Comparison of ENCODE assay signal across 26 cellular contexts in the genomic region with DNA sequence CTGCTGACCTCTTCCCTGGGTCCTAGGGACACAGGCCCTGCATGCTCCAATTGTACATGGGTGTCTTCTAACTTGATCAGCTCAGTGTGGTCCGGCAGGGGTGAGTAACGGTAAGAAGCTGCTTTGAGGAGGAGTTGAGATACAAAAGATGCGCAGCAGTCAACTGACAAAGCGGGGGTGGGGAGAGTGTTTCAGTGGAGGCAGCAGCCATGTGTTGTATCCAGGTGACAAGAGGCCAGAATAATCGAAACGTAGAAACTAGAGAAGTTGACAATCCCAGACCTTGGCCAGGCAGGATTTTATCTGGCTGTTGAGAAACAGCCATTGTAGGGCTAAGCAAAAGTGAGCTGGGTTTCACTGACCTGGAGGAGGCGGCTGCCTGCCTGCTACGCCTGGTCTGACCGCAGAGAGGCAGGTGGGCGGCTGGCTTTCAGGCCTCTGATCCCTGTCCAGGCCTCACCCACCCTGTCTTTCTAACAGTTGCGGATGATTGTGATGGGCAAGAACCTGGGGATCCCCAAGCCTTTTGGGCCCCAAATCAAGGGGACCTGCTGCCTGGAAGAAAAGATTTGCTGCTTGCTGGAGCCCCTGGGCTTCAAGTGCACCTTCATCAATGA. TPM values are rescaled to one million over a fixed set of nuclear protein-coding genes. Genes with fewer than 3 reads are reported as not detected.
DNase-seq lines count a peak whose midpoint lies in the region; ATAC-seq, FAIRE-seq and TF ChIP-seq lines count a peak whose summit lies in the region.
"Had no signal": no experiment of that assay in that cellular context is flagged by ENCODE, and none has a peak within 500 bp of the region (broad histone marks: within the 10 kb centered on the region; RNA-seq: fewer than 3 reads in every experiment).

No MANE protein-coding gene starts in this region.

- H4K91ac ChIP-seq in H9 (ENCODE audit: insufficient read length, low read depth, low read length) (no peak overlapping the region), H1 (replicated peaks; ENCODE audit: insufficient read length, low read length) (no peak overlapping the region)

- H3K9ac ChIP-seq in H9 (ENCODE audit: extremely low read depth, insufficient read length, low read length) (no peak overlapping the region), H1 (replicated peaks in 1 of 4; ENCODE audit: extremely low read depth in 1 of 4, low read depth in 3 of 4, low read length in 3 of 4) (no peak overlapping the region)

- no peaks in the 10 kb centered on the region for H3K79me2 ChIP-seq in H9 (ENCODE audit: insufficient read depth, low read length)
- H3K79me2 ChIP-seq in H1 (ENCODE audit: control insufficient read depth in 1 of 2, insufficient read depth in 2 of 2, low read length in 2 of 2) = no peaks in the 10 kb centered on the region
- no peaks in the 10 kb centered on the region for H3K79me2 ChIP-seq in osteoblast (ENCODE audit: insufficient read depth, low read length)

- no peak for TF ChIP-seq POLR2A in H1 (IDR thresholded peaks at IDR 0.05; ENCODE audit: control extremely low read depth in 1 of 2, low read depth in 2 of 2, low read length in 2 of 2)

- H3K56ac ChIP-seq in H9 (ENCODE audit: insufficient read length, low read depth, low read length) = no peak overlapping the region
- no peak overlapping the region for H3K56ac ChIP-seq in H1 (replicated peaks; ENCODE audit: insufficient read length, low read depth, low read length)

- no peak overlapping the region for H3T11ph ChIP-seq in H9 (ENCODE audit: low read length)

- H3K27ac ChIP-seq in H9 (ENCODE audit: insufficient read length, low read depth, low read length) (no peak overlapping the region), H1 (ENCODE audit: low read depth, low read length) (no peak overlapping the region), osteoblast (ENCODE audit: low read depth, low read length) (no peak overlapping the region)
- H3K27ac ChIP-seq: C4-2B, HL-60, SJSA1 had no signal

- H4K8ac ChIP-seq in H9 (replicated peaks; ENCODE audit: insufficient read length, low read depth, low read length) = no peak overlapping the region
- H4K8ac ChIP-seq in H1 (ENCODE audit: extremely low read depth, insufficient read depth, low read length) = no peak overlapping the region

- H2BK20ac ChIP-seq in H9 (ENCODE audit: low read depth, low read length, poor library complexity, severe bottlenecking) (no peak overlapping the region), H1 (ENCODE audit: low read length) (no peak overlapping the region)

- H3K23ac ChIP-seq in H9 (ENCODE audit: insufficient read length, low read depth, low read length) = no peak overlapping the region
- H3K23ac ChIP-seq in H1 (ENCODE audit: insufficient read length) = no peak overlapping the region

- POLR2A ChIA-PET in H1 (lab: Charles Lee; ENCODE audit: partially characterized antibody) = interaction anchor here (0.6 to 10.0 kb wide), 4 partner anchors 14 to 69 kb away, joined by 3 to 116 read pairs (median 3); a partner anchor contains a TSS

- no CpG with 5 or more reads among the region's 11 CpGs for WGBS in H9 (ENCODE audit: extremely low coverage, insufficient read length, low lambda C conversion rate)
- 86% methylated on average over 11 of the region's 11 CpGs; no CpG with 5 or more reads in 1 of the 2 experiments for WGBS in H1 (ENCODE audit: extremely low coverage in 1 of 2, insufficient coverage in 1 of 2, insufficient read length in 1 of 2, insufficient replicate concordance in 2 of 2, low coverage in 1 of 2, low lambda C conversion rate in 2 of 2, missing lambda C conversion rate in 1 of 2), 2 experiments

- H3K14ac ChIP-seq in H9 (ENCODE audit: insufficient read depth, low read length) (peak overlapping the region; percentile 33; the same call in 1 of the 2 replicates), H1 (ENCODE audit: insufficient read length) (no peak overlapping the region)

- no peak for DNase-seq in activated naive CD8-positive, alpha-beta T cell treated with anti-CD3 and anti-CD28 coated beads, Interleukin-2, amount 50 U/mL, for 24 hours
- no peak for DNase-seq in activated naive CD8-positive, alpha-beta T cell treated with anti-CD3 and anti-CD28 coated beads for 36 hours
- DNase-seq in H9 (no peak), H1 (ENCODE audit: low read depth in 1 of 2, low spot score in 2 of 2) (no peak), osteoblast (ENCODE audit: insufficient read length, low spot score, missing footprints) (peak; percentile 79), CD1c-positive myeloid dendritic cell (ENCODE audit: extremely low spot score) (no peak), NOMO-1 treated with dmso at 0.1 percent for 144 hours (lab: John Stamatoyannopoulos, UW; ENCODE audit: unreplicated experiment) (no peak)
- DNase-seq: DMS53, GDM1, KG1, NCI-H1092, NCI-H1436, NCI-H187 treated with DMSO at 0.1 percent for 48 hours, NCI-H345, NCI-H524, NCI-H774 had no signal

- H3K18ac ChIP-seq in H9 (ENCODE audit: insufficient read length, low read depth, low read length) (no peak overlapping the region), H1 (ENCODE audit: extremely low read depth, low read length) (no peak overlapping the region)

- no peak overlapping the region for H2AFZ ChIP-seq in H9 (ENCODE audit: low read length)
- H2AFZ ChIP-seq in H1 (ENCODE audit: low read length) = no peak overlapping the region
- H2AFZ ChIP-seq in osteoblast (ENCODE audit: low read length) = no peak overlapping the region

- H2BK120ac ChIP-seq in H9 (ENCODE audit: low read depth, low read length, poor library complexity, severe bottlenecking) = no peak overlapping the region
- H2BK120ac ChIP-seq in H1 (replicated peaks; ENCODE audit: low read depth, low read length) = no peak overlapping the region

- H3K36me3 ChIP-seq in H1 (ENCODE audit: control insufficient read depth in 2 of 4, insufficient read depth in 4 of 4, low read length in 3 of 4) (no peaks in the 10 kb centered on the region; a peak in 1 of 8 replicates), osteoblast (ENCODE audit: insufficient read depth, low read length) (no peaks in the 10 kb centered on the region)

- no peaks in the 10 kb centered on the region for H3K23me2 ChIP-seq in H9 (ENCODE audit: insufficient read length, low read depth, low read length, poor library complexity, severe bottlenecking)
- no peaks in the 10 kb centered on the region for H3K23me2 ChIP-seq in H1 (ENCODE audit: low read depth, low read length)

- H2BK15ac ChIP-seq in H9 (ENCODE audit: low read depth, low read length) (no peak overlapping the region), H1 (ENCODE audit: low read length) (no peak overlapping the region)

- ATAC-seq in activated naive CD8-positive, alpha-beta T cell treated with anti-CD3 and anti-CD28 coated beads, Interleukin-2, amount 50 U/mL, for 24 hours = no peak
- no peak for ATAC-seq in GM21576 (IDR thresholded peaks at IDR 0.05; ENCODE audit: unreplicated experiment)
- ATAC-seq: Right ventricle myocardium inferior had no signal

- H2AK5ac ChIP-seq in H9 (ENCODE audit: insufficient read length, low read length) (no peak overlapping the region), H1 (ENCODE audit: low read depth, low read length) (peak overlapping the region; percentile 75; the same call in 1 of the 2 replicates)

- no peaks in the 10 kb centered on the region for H3K4me1 Mint-ChIP-seq in activated naive CD8-positive, alpha-beta T cell treated with anti-CD3 and anti-CD28 coated beads, Interleukin-2, amount 50 U/mL, for 24 hours
- no peaks in the 10 kb centered on the region for H3K4me1 Mint-ChIP-seq in activated naive CD8-positive, alpha-beta T cell treated with anti-CD3 and anti-CD28 coated beads for 36 hours
- H3K4me1 Mint-ChIP-seq in H9 = peaks cover 22 to 32% of the 10 kb centered on the region in 2 experiments

- H2BK12ac ChIP-seq in H9 (ENCODE audit: insufficient read length, low read depth, low read length) (no peak overlapping the region), H1 (ENCODE audit: low read depth, low read length) (no peak overlapping the region)

- H3K4me2 ChIP-seq in H9 (ENCODE audit: insufficient read depth, insufficient read length, low read length) (no peak overlapping the region), H1 (ENCODE audit: insufficient read depth in 1 of 2, low read depth in 2 of 2, low read length in 2 of 2) (no peak overlapping the region; a peak in 1 of 4 replicates), osteoblast (ENCODE audit: insufficient read depth, low read length) (no peak overlapping the region)

- no peak overlapping the region for H3K4me3 Mint-ChIP-seq in activated naive CD8-positive, alpha-beta T cell treated with anti-CD3 and anti-CD28 coated beads, Interleukin-2, amount 50 U/mL, for 24 hours
- H3K4me3 Mint-ChIP-seq in activated naive CD8-positive, alpha-beta T cell treated with anti-CD3 and anti-CD28 coated beads for 36 hours = no peak overlapping the region
- no peak overlapping the region for H3K4me3 Mint-ChIP-seq in H9

- no peak for TF ChIP-seq EP300 in H1 (IDR thresholded peaks at IDR 0.05; ENCODE audit: borderline replicate concordance in 1 of 2, low read depth in 2 of 2, low read length in 2 of 2)

- H3K27ac Mint-ChIP-seq in activated naive CD8-positive, alpha-beta T cell treated with anti-CD3 and anti-CD28 coated beads, Interleukin-2, amount 50 U/mL, for 24 hours = peak overlapping the region; percentile 50
- H3K27ac Mint-ChIP-seq in activated naive CD8-positive, alpha-beta T cell treated with anti-CD3 and anti-CD28 coated beads for 36 hours = no peak overlapping the region
- peak overlapping the region in 1 of 3 experiments; percentile 26; a peak in 1 of 7 replicates for H3K27ac Mint-ChIP-seq in H9

- H3K79me1 ChIP-seq in H9 (ENCODE audit: insufficient read depth, low read depth, low read length, poor library complexity, severe bottlenecking) (no peaks in the 10 kb centered on the region), H1 (ENCODE audit: low read depth, low read length) (no peaks in the 10 kb centered on the region; the same call in 1 of the 2 replicates)

- H3K9me3 Mint-ChIP-seq in activated naive CD8-positive, alpha-beta T cell treated with anti-CD3 and anti-CD28 coated beads, Interleukin-2, amount 50 U/mL, for 24 hours = no peaks in the 10 kb centered on the region
- no peaks in the 10 kb centered on the region for H3K9me3 Mint-ChIP-seq in activated naive CD8-positive, alpha-beta T cell treated with anti-CD3 and anti-CD28 coated beads for 36 hours
- no peaks in the 10 kb centered on the region for H3K9me3 Mint-ChIP-seq in H9

- H3K27me3 Mint-ChIP-seq in activated naive CD8-positive, alpha-beta T cell treated with anti-CD3 and anti-CD28 coated beads, Interleukin-2, amount 50 U/mL, for 24 hours = no peaks in the 10 kb centered on the region
- no peaks in the 10 kb centered on the region for H3K27me3 Mint-ChIP-seq in activated naive CD8-positive, alpha-beta T cell treated with anti-CD3 and anti-CD28 coated beads for 36 hours
- H3K27me3 Mint-ChIP-seq in H9 (ENCODE audit: low read depth) = peaks cover 5% of the 10 kb centered on the region

- H3K36me3 Mint-ChIP-seq in activated naive CD8-positive, alpha-beta T cell treated with anti-CD3 and anti-CD28 coated beads, Interleukin-2, amount 50 U/mL, for 24 hours (ENCODE audit: low read depth) = no peaks in the 10 kb centered on the region
- no peaks in the 10 kb centered on the region for H3K36me3 Mint-ChIP-seq in activated naive CD8-positive, alpha-beta T cell treated with anti-CD3 and anti-CD28 coated beads for 36 hours
- H3K36me3 Mint-ChIP-seq in H9 (ENCODE audit: insufficient read depth in 1 of 3, low read depth in 3 of 3) = peaks cover 0 to 8% (median 3%) of the 10 kb centered on the region in 3 experiments; a peak in 3 of 7 replicates

- TF ChIP-seq CTCF in H9 (conservative IDR thresholded peaks at IDR 0.05) = no peak; the same call in 2 of the 3 replicates
- peak in 1 of 3 experiments; percentile 22; a peak in 1 of 4 replicates for TF ChIP-seq CTCF in H1 (IDR thresholded peaks at IDR 0.05; ENCODE audit: control extremely low read depth in 1 of 3, insufficient read depth in 1 of 3, low read depth in 1 of 3, low read length in 3 of 3)
- no peak for TF ChIP-seq CTCF in osteoblast (IDR thresholded peaks at IDR 0.05; ENCODE audit: extremely low read depth, low read depth, low read length)

- no peaks in the 10 kb centered on the region for H4K20me1 ChIP-seq in H9 (ENCODE audit: control insufficient read depth, insufficient read depth, insufficient read length)
- peaks cover 0 to 1% of the 10 kb centered on the region in 2 experiments for H4K20me1 ChIP-seq in H1 (replicated peaks in 1 of 2; ENCODE audit: control insufficient read depth in 1 of 2, insufficient read depth in 2 of 2, low read length in 2 of 2)
- peaks cover 3% of the 10 kb centered on the region for H4K20me1 ChIP-seq in osteoblast (ENCODE audit: insufficient read depth, low read length)

- H4K5ac ChIP-seq in H9 (ENCODE audit: insufficient read length, low read depth, low read length) = no peak overlapping the region
- H4K5ac ChIP-seq in H1 (ENCODE audit: insufficient read length, low read depth, low read length) = no peak overlapping the region

- H3K4me1 ChIP-seq in H9 (ENCODE audit: insufficient read depth, low read length) = no peaks in the 10 kb centered on the region
- H3K4me1 ChIP-seq in H1 (replicated peaks in 1 of 4; ENCODE audit: control insufficient read depth in 3 of 4, insufficient read depth in 4 of 4, low read length in 3 of 4) = peaks cover 0 to 10% (median 4%) of the 10 kb centered on the region in 4 experiments; a peak in 4 of 7 replicates
- H3K4me1 ChIP-seq in osteoblast (ENCODE audit: insufficient read depth, low read length) = no peaks in the 10 kb centered on the region
- H3K4me1 ChIP-seq: HAP-1 had no signal

- H3K9me3 ChIP-seq in H9 (ENCODE audit: control insufficient read depth, low read depth, low read length) (no peaks in the 10 kb centered on the region), H1 (ENCODE audit: insufficient read depth in 2 of 2, low read depth in 1 of 2, low read length in 1 of 2) (no peaks in the 10 kb centered on the region), osteoblast (ENCODE audit: low read depth, low read length) (no peaks in the 10 kb centered on the region)
- H3K9me3 ChIP-seq: HAP-1, SJSA1 had no signal

- peak in 1 of 2 experiments; percentile 12; a peak in 1 of 4 replicates for TF ChIP-seq RAD21 in H1 (IDR thresholded peaks at IDR 0.05 in 1 of 2, conservative IDR thresholded peaks at IDR 0.05 in 1 of 2; ENCODE audit: low read depth in 2 of 2, low read length in 2 of 2)

- no peak for FAIRE-seq in H1 (lab: Jason Lieb, UNC)
- FAIRE-seq: A204.1, RCC 7860 had no signal

- CTCF ChIA-PET in H1 (lab: Charles Lee; ENCODE audit: partially characterized antibody) = interaction anchor here (0.9 to 5.2 kb wide), 10 partner anchors 13 to 280 kb away, joined by 3 to 19 read pairs (median 4); a partner anchor contains a TSS

- H3K4ac ChIP-seq in H9 (ENCODE audit: low read depth, low read length) (no peak overlapping the region), H1 (replicated peaks; ENCODE audit: insufficient read length, low read depth, low read length) (no peak overlapping the region)

- H3K27me3 ChIP-seq in H9 (ENCODE audit: insufficient read depth, low read length) (no peaks in the 10 kb centered on the region), H1 (replicated peaks in 1 of 4; ENCODE audit: control insufficient read depth in 3 of 4, extremely low read depth in 1 of 4, insufficient read depth in 3 of 4, low read length in 3 of 4) (no peaks in the 10 kb centered on the region; a peak in 1 of 7 replicates), osteoblast (ENCODE audit: insufficient read depth, low read length) (no peaks in the 10 kb centered on the region)
- H3K27me3 ChIP-seq: SJSA1 had no signal

- no peak overlapping the region for H2BK5ac ChIP-seq in H9 (ENCODE audit: insufficient read length, low read length)
- no peak overlapping the region for H2BK5ac ChIP-seq in H1 (ENCODE audit: low read depth, low read length)

- H3K4me3 ChIP-seq in H1 (ENCODE audit: extremely low read depth in 1 of 4, insufficient read depth in 2 of 4, low read depth in 3 of 4, low read length in 4 of 4) (no peak overlapping the region), osteoblast (ENCODE audit: insufficient read depth, low read length) (no peak overlapping the region)
- H3K4me3 ChIP-seq: HAP-1, SJSA1 had no signal

RNA-seq across cellular contexts. Expression of a gene that starts 28.8 kb away (rescaled TPM):
- total RNA-seq in activated naive CD8-positive, alpha-beta T cell treated with anti-CD3 and anti-CD28 coated beads for 36 hours = not detected
- total RNA-seq in H9 (2021) (not detected in 2 replicates), osteoblast (not detected in 2 replicates)
- total RNA-seq in H1 (2021; fragmentation: NEBNext Ultra II Directional; extraction: Animal tissue kit (Norgen Biotek cat#: 25700)) = not detected in 2 replicates
- polyA plus RNA-seq in H1 (2011; rRNA removed) = not detected in 2 replicates
- not detected for polyA plus RNA-seq in H1 (2011; cell fraction: cytosol; rRNA removed)
- polyA plus RNA-seq in H1 (2011; cell fraction: nucleus; rRNA removed) = not detected
- polyA plus RNA-seq in H1 (2012, experiment 1 of 2) = not detected in 4 replicates
- not detected for polyA plus RNA-seq in H1 (2012, experiment 2 of 2)
- polyA plus RNA-seq in H1 (2013, experiment 1 of 2) = not detected
- polyA plus RNA-seq in H1 (2013, experiment 2 of 2) = not detected
- polyA minus RNA-seq in H1 (2011; rRNA and poly(A)+ RNA removed) = not detected in 2 replicates
- polyA minus RNA-seq in H1 (2011; cell fraction: cytosol; rRNA and poly(A)+ RNA removed) = not detected
- polyA minus RNA-seq in H1 (2011; cell fraction: nucleus; rRNA and poly(A)+ RNA removed) = not detected
- total RNA-seq: HT-29, OCI-LY7, Right ventricle myocardium inferior, SJSA1 had no signal

RNA-seq across cellular contexts. Expression of a gene that starts 38.6 kb away (rescaled TPM):
- total RNA-seq in activated naive CD8-positive, alpha-beta T cell treated with anti-CD3 and anti-CD28 coated beads for 36 hours = 100 to 1,000 TPM; 192 to 196 TPM
- total RNA-seq in H9 (2021) = 473 and 474 TPM in 2 replicates
- 454 and 455 TPM in 2 replicates for total RNA-seq in H1 (2021; fragmentation: NEBNext Ultra II Directional; extraction: Animal tissue kit (Norgen Biotek cat#: 25700))
- 229 and 389 TPM in 2 replicates for polyA plus RNA-seq in H1 (2011; rRNA removed)
- 208 TPM for polyA plus RNA-seq in H1 (2011; cell fraction: cytosol; rRNA removed)
- polyA plus RNA-seq in H1 (2011; cell fraction: nucleus; rRNA removed) = 390 TPM
- polyA plus RNA-seq in H1 (2012, experiment 1 of 2) = 308 to 381 TPM (median 333 TPM) in 4 replicates
- 197 TPM for polyA plus RNA-seq in H1 (2012, experiment 2 of 2)
- 230 TPM for polyA plus RNA-seq in H1 (2013, experiment 1 of 2)
- polyA plus RNA-seq in H1 (2013, experiment 2 of 2) = 221 TPM
- 172 and 251 TPM in 2 replicates for polyA minus RNA-seq in H1 (2011; rRNA and poly(A)+ RNA removed)
- polyA minus RNA-seq in H1 (2011; cell fraction: cytosol; rRNA and poly(A)+ RNA removed) = 193 TPM
- polyA minus RNA-seq in H1 (2011; cell fraction: nucleus; rRNA and poly(A)+ RNA removed) = 82.4 TPM
- 61.9 and 71.3 TPM in 2 replicates for total RNA-seq in osteoblast
